1 cellular context compared by ENCODE assay signal in the genomic region with DNA sequence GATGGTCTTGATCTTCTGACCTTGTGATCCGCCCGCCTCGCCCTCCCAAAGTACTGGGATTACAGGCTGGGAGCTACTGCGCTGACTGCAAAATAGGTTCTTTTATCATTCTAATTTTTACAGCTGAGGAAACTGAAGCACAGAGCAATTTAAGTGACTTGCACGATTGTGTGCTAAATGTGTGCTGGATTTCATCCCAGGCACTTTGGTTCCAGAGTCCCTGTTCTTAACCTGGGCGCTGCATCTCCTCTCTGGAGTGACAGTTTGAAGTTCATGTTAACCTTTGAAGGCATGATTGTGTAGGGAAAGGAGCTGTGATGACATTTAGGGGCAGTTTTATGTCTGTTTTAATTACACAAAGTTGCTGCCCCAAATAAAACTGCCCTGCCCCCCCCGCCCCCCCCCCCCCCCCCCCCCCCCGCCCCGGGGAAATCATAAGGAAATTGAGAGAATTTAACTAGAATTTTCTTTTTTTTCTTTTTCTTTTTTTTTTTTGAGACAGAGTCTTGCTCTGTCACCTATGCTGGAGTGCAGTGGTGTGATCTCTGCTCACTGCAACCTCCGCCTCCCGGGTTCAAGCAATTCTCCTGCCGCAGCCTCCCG.
TF ChIP-seq lines count a peak whose summit lies in the region.

No MANE protein-coding gene starts in this region.

TF ChIP-seq in GM12878, 131 proteins besides CTCF, POLR2A, EP300 and RAD21:
- no peak for TF ChIP-seq CHD1 (IDR thresholded peaks at IDR 0.05; ENCODE audit: low read depth, low read length)
- TF ChIP-seq, protein P1, sequence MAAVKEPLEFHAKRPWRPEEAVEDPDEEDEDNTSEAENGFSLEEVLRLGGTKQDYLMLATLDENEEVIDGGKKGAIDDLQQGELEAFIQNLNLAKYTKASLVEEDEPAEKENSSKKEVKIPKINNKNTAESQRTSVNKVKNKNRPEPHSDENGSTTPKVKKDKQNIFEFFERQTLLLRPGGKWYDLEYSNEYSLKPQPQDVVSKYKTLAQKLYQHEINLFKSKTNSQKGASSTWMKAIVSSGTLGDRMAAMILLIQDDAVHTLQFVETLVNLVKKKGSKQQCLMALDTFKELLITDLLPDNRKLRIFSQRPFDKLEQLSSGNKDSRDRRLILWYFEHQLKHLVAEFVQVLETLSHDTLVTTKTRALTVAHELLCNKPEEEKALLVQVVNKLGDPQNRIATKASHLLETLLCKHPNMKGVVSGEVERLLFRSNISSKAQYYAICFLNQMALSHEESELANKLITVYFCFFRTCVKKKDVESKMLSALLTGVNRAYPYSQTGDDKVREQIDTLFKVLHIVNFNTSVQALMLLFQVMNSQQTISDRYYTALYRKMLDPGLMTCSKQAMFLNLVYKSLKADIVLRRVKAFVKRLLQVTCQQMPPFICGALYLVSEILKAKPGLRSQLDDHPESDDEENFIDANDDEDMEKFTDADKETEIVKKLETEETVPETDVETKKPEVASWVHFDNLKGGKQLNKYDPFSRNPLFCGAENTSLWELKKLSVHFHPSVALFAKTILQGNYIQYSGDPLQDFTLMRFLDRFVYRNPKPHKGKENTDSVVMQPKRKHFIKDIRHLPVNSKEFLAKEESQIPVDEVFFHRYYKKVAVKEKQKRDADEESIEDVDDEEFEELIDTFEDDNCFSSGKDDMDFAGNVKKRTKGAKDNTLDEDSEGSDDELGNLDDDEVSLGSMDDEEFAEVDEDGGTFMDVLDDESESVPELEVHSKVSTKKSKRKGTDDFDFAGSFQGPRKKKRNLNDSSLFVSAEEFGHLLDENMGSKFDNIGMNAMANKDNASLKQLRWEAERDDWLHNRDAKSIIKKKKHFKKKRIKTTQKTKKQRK (IDR thresholded peaks at IDR 0.05; ENCODE audit: low read depth, low read length), result no peak
- TF ChIP-seq, protein P2, sequence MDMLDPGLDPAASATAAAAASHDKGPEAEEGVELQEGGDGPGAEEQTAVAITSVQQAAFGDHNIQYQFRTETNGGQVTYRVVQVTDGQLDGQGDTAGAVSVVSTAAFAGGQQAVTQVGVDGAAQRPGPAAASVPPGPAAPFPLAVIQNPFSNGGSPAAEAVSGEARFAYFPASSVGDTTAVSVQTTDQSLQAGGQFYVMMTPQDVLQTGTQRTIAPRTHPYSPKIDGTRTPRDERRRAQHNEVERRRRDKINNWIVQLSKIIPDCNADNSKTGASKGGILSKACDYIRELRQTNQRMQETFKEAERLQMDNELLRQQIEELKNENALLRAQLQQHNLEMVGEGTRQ (IDR thresholded peaks at IDR 0.05; ENCODE audit: borderline replicate concordance, low read depth, low read length), result no peak
- TF ChIP-seq CEBPB (IDR thresholded peaks at IDR 0.05; ENCODE audit: borderline replicate concordance in 1 of 2, low read depth in 2 of 2, low read length in 2 of 2), result no peak
- TF ChIP-seq, protein P3, sequence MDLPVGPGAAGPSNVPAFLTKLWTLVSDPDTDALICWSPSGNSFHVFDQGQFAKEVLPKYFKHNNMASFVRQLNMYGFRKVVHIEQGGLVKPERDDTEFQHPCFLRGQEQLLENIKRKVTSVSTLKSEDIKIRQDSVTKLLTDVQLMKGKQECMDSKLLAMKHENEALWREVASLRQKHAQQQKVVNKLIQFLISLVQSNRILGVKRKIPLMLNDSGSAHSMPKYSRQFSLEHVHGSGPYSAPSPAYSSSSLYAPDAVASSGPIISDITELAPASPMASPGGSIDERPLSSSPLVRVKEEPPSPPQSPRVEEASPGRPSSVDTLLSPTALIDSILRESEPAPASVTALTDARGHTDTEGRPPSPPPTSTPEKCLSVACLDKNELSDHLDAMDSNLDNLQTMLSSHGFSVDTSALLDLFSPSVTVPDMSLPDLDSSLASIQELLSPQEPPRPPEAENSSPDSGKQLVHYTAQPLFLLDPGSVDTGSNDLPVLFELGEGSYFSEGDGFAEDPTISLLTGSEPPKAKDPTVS (IDR thresholded peaks at IDR 0.05; ENCODE audit: low read depth, low read length), result no peak
- TF ChIP-seq, protein P4, sequence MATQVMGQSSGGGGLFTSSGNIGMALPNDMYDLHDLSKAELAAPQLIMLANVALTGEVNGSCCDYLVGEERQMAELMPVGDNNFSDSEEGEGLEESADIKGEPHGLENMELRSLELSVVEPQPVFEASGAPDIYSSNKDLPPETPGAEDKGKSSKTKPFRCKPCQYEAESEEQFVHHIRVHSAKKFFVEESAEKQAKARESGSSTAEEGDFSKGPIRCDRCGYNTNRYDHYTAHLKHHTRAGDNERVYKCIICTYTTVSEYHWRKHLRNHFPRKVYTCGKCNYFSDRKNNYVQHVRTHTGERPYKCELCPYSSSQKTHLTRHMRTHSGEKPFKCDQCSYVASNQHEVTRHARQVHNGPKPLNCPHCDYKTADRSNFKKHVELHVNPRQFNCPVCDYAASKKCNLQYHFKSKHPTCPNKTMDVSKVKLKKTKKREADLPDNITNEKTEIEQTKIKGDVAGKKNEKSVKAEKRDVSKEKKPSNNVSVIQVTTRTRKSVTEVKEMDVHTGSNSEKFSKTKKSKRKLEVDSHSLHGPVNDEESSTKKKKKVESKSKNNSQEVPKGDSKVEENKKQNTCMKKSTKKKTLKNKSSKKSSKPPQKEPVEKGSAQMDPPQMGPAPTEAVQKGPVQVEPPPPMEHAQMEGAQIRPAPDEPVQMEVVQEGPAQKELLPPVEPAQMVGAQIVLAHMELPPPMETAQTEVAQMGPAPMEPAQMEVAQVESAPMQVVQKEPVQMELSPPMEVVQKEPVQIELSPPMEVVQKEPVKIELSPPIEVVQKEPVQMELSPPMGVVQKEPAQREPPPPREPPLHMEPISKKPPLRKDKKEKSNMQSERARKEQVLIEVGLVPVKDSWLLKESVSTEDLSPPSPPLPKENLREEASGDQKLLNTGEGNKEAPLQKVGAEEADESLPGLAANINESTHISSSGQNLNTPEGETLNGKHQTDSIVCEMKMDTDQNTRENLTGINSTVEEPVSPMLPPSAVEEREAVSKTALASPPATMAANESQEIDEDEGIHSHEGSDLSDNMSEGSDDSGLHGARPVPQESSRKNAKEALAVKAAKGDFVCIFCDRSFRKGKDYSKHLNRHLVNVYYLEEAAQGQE (IDR thresholded peaks at IDR 0.05; ENCODE audit: low read depth, low read length), result no peak
- no peak for TF ChIP-seq SIN3A (IDR thresholded peaks at IDR 0.05; ENCODE audit: low read depth, low read length)
- no peak for TF ChIP-seq BHLHE40 (IDR thresholded peaks at IDR 0.05; ENCODE audit: borderline replicate concordance in 1 of 2, low read depth in 2 of 2, low read length in 1 of 2)
- TF ChIP-seq HDAC2 (IDR thresholded peaks at IDR 0.05), result no peak
- TF ChIP-seq LARP7 (IDR thresholded peaks at IDR 0.05), result no peak
- no peak for TF ChIP-seq GABPA (IDR thresholded peaks at IDR 0.05; ENCODE audit: low read depth)
- no peak for TF ChIP-seq NR2C2 (IDR thresholded peaks at IDR 0.05; ENCODE audit: borderline replicate concordance, control insufficient read depth, insufficient read length, low read depth)
- TF ChIP-seq, protein P5, sequence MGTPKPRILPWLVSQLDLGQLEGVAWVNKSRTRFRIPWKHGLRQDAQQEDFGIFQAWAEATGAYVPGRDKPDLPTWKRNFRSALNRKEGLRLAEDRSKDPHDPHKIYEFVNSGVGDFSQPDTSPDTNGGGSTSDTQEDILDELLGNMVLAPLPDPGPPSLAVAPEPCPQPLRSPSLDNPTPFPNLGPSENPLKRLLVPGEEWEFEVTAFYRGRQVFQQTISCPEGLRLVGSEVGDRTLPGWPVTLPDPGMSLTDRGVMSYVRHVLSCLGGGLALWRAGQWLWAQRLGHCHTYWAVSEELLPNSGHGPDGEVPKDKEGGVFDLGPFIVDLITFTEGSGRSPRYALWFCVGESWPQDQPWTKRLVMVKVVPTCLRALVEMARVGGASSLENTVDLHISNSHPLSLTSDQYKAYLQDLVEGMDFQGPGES (IDR thresholded peaks at IDR 0.05), result no peak
- no peak for TF ChIP-seq RUNX3 (IDR thresholded peaks at IDR 0.05; ENCODE audit: low read length)
- TF ChIP-seq MXI1 (IDR thresholded peaks at IDR 0.05; ENCODE audit: low read depth, low read length), result no peak
- TF ChIP-seq RCOR1 (conservative IDR thresholded peaks at IDR 0.05; ENCODE audit: low read depth, low read length), result no peak
- no peak for TF ChIP-seq NFXL1 (IDR thresholded peaks at IDR 0.05; ENCODE audit: borderline replicate concordance)
- no peak for TF ChIP-seq SMARCA5 (IDR thresholded peaks at IDR 0.05)
